ENCODE assay signal across 1 cellular context in the genomic region with DNA sequence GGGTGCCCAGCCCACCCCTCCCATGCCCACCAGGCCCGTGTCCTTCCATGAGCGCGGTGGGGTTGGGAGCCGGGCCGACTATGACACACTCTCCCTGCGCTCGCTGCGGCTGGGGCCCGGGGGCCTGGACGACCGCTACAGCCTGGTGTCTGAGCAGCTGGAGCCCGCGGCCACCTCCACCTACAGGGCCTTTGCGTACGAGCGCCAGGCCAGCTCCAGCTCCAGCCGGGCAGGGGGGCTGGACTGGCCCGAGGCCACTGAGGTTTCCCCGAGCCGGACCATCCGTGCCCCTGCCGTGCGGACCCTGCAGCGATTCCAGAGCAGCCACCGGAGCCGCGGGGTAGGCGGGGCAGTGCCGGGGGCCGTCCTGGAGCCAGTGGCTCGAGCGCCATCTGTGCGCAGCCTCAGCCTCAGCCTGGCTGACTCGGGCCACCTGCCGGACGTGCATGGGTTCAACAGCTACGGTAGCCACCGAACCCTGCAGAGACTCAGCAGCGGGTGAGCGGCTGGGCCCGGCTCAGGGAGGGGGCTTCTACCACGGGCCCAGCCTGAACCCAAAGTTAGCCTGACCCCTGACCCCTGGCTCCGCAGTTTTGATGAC.
TF ChIP-seq lines count a peak whose summit lies in the region.

No MANE protein-coding gene starts in this region.

TF ChIP-seq in HepG2, 621 proteins besides CTCF, POLR2A, EP300 and RAD21 (continued from another document and continues in another):
- TF ChIP-seq, protein P1, sequence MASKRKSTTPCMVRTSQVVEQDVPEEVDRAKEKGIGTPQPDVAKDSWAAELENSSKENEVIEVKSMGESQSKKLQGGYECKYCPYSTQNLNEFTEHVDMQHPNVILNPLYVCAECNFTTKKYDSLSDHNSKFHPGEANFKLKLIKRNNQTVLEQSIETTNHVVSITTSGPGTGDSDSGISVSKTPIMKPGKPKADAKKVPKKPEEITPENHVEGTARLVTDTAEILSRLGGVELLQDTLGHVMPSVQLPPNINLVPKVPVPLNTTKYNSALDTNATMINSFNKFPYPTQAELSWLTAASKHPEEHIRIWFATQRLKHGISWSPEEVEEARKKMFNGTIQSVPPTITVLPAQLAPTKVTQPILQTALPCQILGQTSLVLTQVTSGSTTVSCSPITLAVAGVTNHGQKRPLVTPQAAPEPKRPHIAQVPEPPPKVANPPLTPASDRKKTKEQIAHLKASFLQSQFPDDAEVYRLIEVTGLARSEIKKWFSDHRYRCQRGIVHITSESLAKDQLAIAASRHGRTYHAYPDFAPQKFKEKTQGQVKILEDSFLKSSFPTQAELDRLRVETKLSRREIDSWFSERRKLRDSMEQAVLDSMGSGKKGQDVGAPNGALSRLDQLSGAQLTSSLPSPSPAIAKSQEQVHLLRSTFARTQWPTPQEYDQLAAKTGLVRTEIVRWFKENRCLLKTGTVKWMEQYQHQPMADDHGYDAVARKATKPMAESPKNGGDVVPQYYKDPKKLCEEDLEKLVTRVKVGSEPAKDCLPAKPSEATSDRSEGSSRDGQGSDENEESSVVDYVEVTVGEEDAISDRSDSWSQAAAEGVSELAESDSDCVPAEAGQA (IDR thresholded peaks at IDR 0.05; ENCODE audit: low read depth): peak; percentile 44; the same call in 1 of the 2 replicates
- TF ChIP-seq, protein P1 (CRISPR knock-in tag; IDR thresholded peaks at IDR 0.05; ENCODE audit: borderline replicate concordance): no peak
- TF ChIP-seq ZNF264 (CRISPR knock-in tag; IDR thresholded peaks at IDR 0.05) (no peak), ZFX (CRISPR knock-in tag; IDR thresholded peaks at IDR 0.05; ENCODE audit: low read depth) (peak; percentile 68; the same call in 1 of the 2 replicates), MXI1 (IDR thresholded peaks at IDR 0.05; ENCODE audit: borderline replicate concordance, low read depth, low read length) (0 out of 3 replicates have a peak, but pooled peaks have one; percentile 44), RAD51 (IDR thresholded peaks at IDR 0.05; ENCODE audit: borderline replicate concordance) (no peak), ZNF552 (CRISPR knock-in tag; IDR thresholded peaks at IDR 0.05; ENCODE audit: borderline replicate concordance) (peak; percentile 76; the same call in 1 of the 2 replicates), BRCA1 (CRISPR knock-in tag; IDR thresholded peaks at IDR 0.05) (no peak), REPIN1 (CRISPR knock-in tag; IDR thresholded peaks at IDR 0.05; ENCODE audit: borderline replicate concordance, low read depth) (peak; percentile 75), SRSF4 (IDR thresholded peaks at IDR 0.05; ENCODE audit: low read depth, low read length, poor library complexity, severe bottlenecking) (no peak), JUND (CRISPR knock-in tag; IDR thresholded peaks at IDR 0.05) (no peak), ZNF33B (CRISPR knock-in tag; IDR thresholded peaks at IDR 0.05) (no peak), IKZF4 (CRISPR knock-in tag; IDR thresholded peaks at IDR 0.05; ENCODE audit: borderline replicate concordance, low read depth, not compliant biosample characterization) (peak; percentile 36), GPN1 (CRISPR knock-in tag; IDR thresholded peaks at IDR 0.05; ENCODE audit: borderline replicate concordance) (no peak; the same call in 1 of the 2 replicates), ZNF326 (CRISPR knock-in tag; IDR thresholded peaks at IDR 0.05; ENCODE audit: borderline replicate concordance) (no peak), ZBTB7B (CRISPR knock-in tag; IDR thresholded peaks at IDR 0.05) (peak; percentile 76; the same call in 1 of the 2 replicates), ZNF547 (CRISPR knock-in tag; IDR thresholded peaks at IDR 0.05) (peak; percentile 67; the same call in 1 of the 2 replicates), ZNF501 (CRISPR knock-in tag; IDR thresholded peaks at IDR 0.05) (peak; percentile 84; the same call in 1 of the 2 replicates), RNF2 (conservative IDR thresholded peaks at IDR 0.05; ENCODE audit: low read depth) (peak; percentile 46; the same call in 1 of the 2 replicates), TAF1 (CRISPR knock-in tag; IDR thresholded peaks at IDR 0.05) (peak; percentile 27; the same call in 1 of the 2 replicates), ZNF34 (CRISPR knock-in tag; IDR thresholded peaks at IDR 0.05; ENCODE audit: borderline replicate concordance) (0 out of 2 replicates have a peak, but pooled peaks have one; percentile 63), NAIF1 (CRISPR knock-in tag; IDR thresholded peaks at IDR 0.05; ENCODE audit: borderline replicate concordance) (no peak), FOXA1 (IDR thresholded peaks at IDR 0.05) (no peak), FOXA1 (CRISPR knock-in tag; IDR thresholded peaks at IDR 0.05) (no peak), SRSF9 (IDR thresholded peaks at IDR 0.05; ENCODE audit: borderline replicate concordance, insufficient read depth, low read depth, low read length, poor library complexity, severe bottlenecking) (no peak), ZNF136 (CRISPR knock-in tag; IDR thresholded peaks at IDR 0.05; ENCODE audit: low read depth) (0 out of 2 replicates have a peak, but pooled peaks have one; percentile 42), ETV5 (CRISPR knock-in tag; IDR thresholded peaks at IDR 0.05; ENCODE audit: borderline replicate concordance) (peak; percentile 33; the same call in 1 of the 2 replicates)
- TF ChIP-seq, protein P2, sequence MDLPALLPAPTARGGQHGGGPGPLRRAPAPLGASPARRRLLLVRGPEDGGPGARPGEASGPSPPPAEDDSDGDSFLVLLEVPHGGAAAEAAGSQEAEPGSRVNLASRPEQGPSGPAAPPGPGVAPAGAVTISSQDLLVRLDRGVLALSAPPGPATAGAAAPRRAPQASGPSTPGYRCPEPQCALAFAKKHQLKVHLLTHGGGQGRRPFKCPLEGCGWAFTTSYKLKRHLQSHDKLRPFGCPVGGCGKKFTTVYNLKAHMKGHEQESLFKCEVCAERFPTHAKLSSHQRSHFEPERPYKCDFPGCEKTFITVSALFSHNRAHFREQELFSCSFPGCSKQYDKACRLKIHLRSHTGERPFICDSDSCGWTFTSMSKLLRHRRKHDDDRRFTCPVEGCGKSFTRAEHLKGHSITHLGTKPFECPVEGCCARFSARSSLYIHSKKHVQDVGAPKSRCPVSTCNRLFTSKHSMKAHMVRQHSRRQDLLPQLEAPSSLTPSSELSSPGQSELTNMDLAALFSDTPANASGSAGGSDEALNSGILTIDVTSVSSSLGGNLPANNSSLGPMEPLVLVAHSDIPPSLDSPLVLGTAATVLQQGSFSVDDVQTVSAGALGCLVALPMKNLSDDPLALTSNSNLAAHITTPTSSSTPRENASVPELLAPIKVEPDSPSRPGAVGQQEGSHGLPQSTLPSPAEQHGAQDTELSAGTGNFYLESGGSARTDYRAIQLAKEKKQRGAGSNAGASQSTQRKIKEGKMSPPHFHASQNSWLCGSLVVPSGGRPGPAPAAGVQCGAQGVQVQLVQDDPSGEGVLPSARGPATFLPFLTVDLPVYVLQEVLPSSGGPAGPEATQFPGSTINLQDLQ (CRISPR knock-in tag; IDR thresholded peaks at IDR 0.05): no peak
- TF ChIP-seq, protein P3, sequence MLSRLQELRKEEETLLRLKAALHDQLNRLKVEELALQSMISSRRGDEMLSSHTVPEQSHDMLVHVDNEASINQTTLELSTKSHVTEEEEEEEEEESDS (CRISPR knock-in tag; IDR thresholded peaks at IDR 0.05; ENCODE audit: borderline replicate concordance): no peak
- TF ChIP-seq, protein P4, sequence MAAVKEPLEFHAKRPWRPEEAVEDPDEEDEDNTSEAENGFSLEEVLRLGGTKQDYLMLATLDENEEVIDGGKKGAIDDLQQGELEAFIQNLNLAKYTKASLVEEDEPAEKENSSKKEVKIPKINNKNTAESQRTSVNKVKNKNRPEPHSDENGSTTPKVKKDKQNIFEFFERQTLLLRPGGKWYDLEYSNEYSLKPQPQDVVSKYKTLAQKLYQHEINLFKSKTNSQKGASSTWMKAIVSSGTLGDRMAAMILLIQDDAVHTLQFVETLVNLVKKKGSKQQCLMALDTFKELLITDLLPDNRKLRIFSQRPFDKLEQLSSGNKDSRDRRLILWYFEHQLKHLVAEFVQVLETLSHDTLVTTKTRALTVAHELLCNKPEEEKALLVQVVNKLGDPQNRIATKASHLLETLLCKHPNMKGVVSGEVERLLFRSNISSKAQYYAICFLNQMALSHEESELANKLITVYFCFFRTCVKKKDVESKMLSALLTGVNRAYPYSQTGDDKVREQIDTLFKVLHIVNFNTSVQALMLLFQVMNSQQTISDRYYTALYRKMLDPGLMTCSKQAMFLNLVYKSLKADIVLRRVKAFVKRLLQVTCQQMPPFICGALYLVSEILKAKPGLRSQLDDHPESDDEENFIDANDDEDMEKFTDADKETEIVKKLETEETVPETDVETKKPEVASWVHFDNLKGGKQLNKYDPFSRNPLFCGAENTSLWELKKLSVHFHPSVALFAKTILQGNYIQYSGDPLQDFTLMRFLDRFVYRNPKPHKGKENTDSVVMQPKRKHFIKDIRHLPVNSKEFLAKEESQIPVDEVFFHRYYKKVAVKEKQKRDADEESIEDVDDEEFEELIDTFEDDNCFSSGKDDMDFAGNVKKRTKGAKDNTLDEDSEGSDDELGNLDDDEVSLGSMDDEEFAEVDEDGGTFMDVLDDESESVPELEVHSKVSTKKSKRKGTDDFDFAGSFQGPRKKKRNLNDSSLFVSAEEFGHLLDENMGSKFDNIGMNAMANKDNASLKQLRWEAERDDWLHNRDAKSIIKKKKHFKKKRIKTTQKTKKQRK (IDR thresholded peaks at IDR 0.05; ENCODE audit: low read length): no peak
- TF ChIP-seq, protein P5, sequence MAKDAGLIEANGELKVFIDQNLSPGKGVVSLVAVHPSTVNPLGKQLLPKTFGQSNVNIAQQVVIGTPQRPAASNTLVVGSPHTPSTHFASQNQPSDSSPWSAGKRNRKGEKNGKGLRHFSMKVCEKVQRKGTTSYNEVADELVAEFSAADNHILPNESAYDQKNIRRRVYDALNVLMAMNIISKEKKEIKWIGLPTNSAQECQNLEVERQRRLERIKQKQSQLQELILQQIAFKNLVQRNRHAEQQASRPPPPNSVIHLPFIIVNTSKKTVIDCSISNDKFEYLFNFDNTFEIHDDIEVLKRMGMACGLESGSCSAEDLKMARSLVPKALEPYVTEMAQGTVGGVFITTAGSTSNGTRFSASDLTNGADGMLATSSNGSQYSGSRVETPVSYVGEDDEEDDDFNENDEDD (CRISPR knock-in tag; IDR thresholded peaks at IDR 0.05; ENCODE audit: borderline replicate concordance): peak; percentile 28; the same call in 1 of the 2 replicates
- TF ChIP-seq, protein P6, sequence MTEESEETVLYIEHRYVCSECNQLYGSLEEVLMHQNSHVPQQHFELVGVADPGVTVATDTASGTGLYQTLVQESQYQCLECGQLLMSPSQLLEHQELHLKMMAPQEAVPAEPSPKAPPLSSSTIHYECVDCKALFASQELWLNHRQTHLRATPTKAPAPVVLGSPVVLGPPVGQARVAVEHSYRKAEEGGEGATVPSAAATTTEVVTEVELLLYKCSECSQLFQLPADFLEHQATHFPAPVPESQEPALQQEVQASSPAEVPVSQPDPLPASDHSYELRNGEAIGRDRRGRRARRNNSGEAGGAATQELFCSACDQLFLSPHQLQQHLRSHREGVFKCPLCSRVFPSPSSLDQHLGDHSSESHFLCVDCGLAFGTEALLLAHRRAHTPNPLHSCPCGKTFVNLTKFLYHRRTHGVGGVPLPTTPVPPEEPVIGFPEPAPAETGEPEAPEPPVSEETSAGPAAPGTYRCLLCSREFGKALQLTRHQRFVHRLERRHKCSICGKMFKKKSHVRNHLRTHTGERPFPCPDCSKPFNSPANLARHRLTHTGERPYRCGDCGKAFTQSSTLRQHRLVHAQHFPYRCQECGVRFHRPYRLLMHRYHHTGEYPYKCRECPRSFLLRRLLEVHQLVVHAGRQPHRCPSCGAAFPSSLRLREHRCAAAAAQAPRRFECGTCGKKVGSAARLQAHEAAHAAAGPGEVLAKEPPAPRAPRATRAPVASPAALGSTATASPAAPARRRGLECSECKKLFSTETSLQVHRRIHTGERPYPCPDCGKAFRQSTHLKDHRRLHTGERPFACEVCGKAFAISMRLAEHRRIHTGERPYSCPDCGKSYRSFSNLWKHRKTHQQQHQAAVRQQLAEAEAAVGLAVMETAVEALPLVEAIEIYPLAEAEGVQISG (CRISPR knock-in tag; IDR thresholded peaks at IDR 0.05): peak; percentile 76
- TF ChIP-seq, protein P7, sequence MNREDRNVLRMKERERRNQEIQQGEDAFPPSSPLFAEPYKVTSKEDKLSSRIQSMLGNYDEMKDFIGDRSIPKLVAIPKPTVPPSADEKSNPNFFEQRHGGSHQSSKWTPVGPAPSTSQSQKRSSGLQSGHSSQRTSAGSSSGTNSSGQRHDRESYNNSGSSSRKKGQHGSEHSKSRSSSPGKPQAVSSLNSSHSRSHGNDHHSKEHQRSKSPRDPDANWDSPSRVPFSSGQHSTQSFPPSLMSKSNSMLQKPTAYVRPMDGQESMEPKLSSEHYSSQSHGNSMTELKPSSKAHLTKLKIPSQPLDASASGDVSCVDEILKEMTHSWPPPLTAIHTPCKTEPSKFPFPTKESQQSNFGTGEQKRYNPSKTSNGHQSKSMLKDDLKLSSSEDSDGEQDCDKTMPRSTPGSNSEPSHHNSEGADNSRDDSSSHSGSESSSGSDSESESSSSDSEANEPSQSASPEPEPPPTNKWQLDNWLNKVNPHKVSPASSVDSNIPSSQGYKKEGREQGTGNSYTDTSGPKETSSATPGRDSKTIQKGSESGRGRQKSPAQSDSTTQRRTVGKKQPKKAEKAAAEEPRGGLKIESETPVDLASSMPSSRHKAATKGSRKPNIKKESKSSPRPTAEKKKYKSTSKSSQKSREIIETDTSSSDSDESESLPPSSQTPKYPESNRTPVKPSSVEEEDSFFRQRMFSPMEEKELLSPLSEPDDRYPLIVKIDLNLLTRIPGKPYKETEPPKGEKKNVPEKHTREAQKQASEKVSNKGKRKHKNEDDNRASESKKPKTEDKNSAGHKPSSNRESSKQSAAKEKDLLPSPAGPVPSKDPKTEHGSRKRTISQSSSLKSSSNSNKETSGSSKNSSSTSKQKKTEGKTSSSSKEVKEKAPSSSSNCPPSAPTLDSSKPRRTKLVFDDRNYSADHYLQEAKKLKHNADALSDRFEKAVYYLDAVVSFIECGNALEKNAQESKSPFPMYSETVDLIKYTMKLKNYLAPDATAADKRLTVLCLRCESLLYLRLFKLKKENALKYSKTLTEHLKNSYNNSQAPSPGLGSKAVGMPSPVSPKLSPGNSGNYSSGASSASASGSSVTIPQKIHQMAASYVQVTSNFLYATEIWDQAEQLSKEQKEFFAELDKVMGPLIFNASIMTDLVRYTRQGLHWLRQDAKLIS (CRISPR knock-in tag; IDR thresholded peaks at IDR 0.05): 0 out of 2 replicates have a peak, but pooled peaks have one; percentile 7
